In genomic region chr5:67334383-67334782, GRCh38 we compare ENCODE assay signal across 1 cellular context.
TF ChIP-seq lines count a peak whose summit lies in the region.

No MANE protein-coding gene starts in this region.

TF ChIP-seq in K562, 482 proteins besides CTCF, POLR2A, EP300 and RAD21 (continued from another document):
- TF ChIP-seq CBFA2T3 (IDR thresholded peaks at IDR 0.05) (peak; percentile 52), RBM34 (IDR thresholded peaks at IDR 0.05; ENCODE audit: borderline replicate concordance, insufficient read depth, low read length) (no peak)
